In genomic region chr1:192587386-192588276, GRCh38 we compare ENCODE assay signal across 17 cellular contexts. TPM values are rescaled to one million over a fixed set of nuclear protein-coding genes. Genes with fewer than 3 reads are reported as not detected.
DNase-seq lines count a peak whose midpoint lies in the region; ATAC-seq and TF ChIP-seq lines count a peak whose summit lies in the region.
"Had no signal": no experiment of that assay in that cellular context is flagged by ENCODE, and none has a peak within 500 bp of the region (broad histone marks: within the 10 kb centered on the region; RNA-seq: fewer than 3 reads in every experiment).

No MANE protein-coding gene starts in this region.

- H3K36me3 ChIP-seq in heart right ventricle (no peaks in the 10 kb centered on the region), gastroesophageal sphincter (no peaks in the 10 kb centered on the region)
- H3K36me3 ChIP-seq: BLaER1 treated with 17β-estradiol and CSF1 and Interleukin-3, amounts not matched to agents 10 nM and 100 nM had no signal

- H3K27ac Mint-ChIP-seq in stimulated activated naive CD8-positive, alpha-beta T cell treated with anti-CD3 and anti-CD28 coated beads, Interleukin-15, amount 100 ng/mL, for 72 hours, result no peak overlapping the region
- H3K27ac Mint-ChIP-seq in stimulated activated effector memory CD8-positive, alpha-beta T cell treated with anti-CD3 and anti-CD28 coated beads, Interleukin-12 subunit alpha, Interleukin-12 subunit beta, amount 100 ng/mL, for 72 hours, result no peak overlapping the region
- H3K27ac Mint-ChIP-seq: CD4-positive, CD25-positive, alpha-beta regulatory T cell; H9 had no signal

- H3K27me3 ChIP-seq in heart right ventricle, result no peaks in the 10 kb centered on the region
- no peaks in the 10 kb centered on the region for H3K27me3 ChIP-seq in gastroesophageal sphincter
- H3K27me3 ChIP-seq: BLaER1 treated with 17β-estradiol and CSF1 and Interleukin-3, amounts not matched to agents 10 nM and 100 nM had no signal

- peak; percentile 49 for ATAC-seq in stimulated activated naive CD8-positive, alpha-beta T cell treated with anti-CD3 and anti-CD28 coated beads, Interleukin-15, Interleukin-2, amounts not matched to agents 100 U/mL and 50 U/mL, for 24 hours
- ATAC-seq in stimulated activated naive CD8-positive, alpha-beta T cell treated with anti-CD3 and anti-CD28 coated beads, Interleukin-15, amount 100 ng/mL, for 72 hours, result no peak
- peak; percentile 83 for ATAC-seq in left colon
- peak; percentile 44 for ATAC-seq in stimulated activated effector memory CD8-positive, alpha-beta T cell treated with anti-CD3 and anti-CD28 coated beads, Interleukin-12 subunit alpha, Interleukin-12 subunit beta, amount 100 ng/mL, for 72 hours
- ATAC-seq in HG02970 (IDR thresholded peaks at IDR 0.05; ENCODE audit: low FRiP score, unreplicated experiment), result no peak
- no peak for ATAC-seq in heart right ventricle
- ATAC-seq in gastroesophageal sphincter, result no peak

- no peaks in the 10 kb centered on the region for H3K4me1 Mint-ChIP-seq in stimulated activated naive CD8-positive, alpha-beta T cell treated with anti-CD3 and anti-CD28 coated beads, Interleukin-15, amount 100 ng/mL, for 72 hours
- H3K4me1 Mint-ChIP-seq in stimulated activated effector memory CD8-positive, alpha-beta T cell treated with anti-CD3 and anti-CD28 coated beads, Interleukin-12 subunit alpha, Interleukin-12 subunit beta, amount 100 ng/mL, for 72 hours, result peaks cover 6% of the 10 kb centered on the region
- H3K4me1 Mint-ChIP-seq: CD4-positive, CD25-positive, alpha-beta regulatory T cell; H9 had no signal

- no peak for TF ChIP-seq EP300 in gastroesophageal sphincter (IDR thresholded peaks at IDR 0.05)

- H3K27me3 Mint-ChIP-seq in stimulated activated naive CD8-positive, alpha-beta T cell treated with anti-CD3 and anti-CD28 coated beads, Interleukin-15, amount 100 ng/mL, for 72 hours, result peaks cover 10% of the 10 kb centered on the region
- H3K27me3 Mint-ChIP-seq: CD4-positive, CD25-positive, alpha-beta regulatory T cell had no signal

- H3K4me3 ChIP-seq in epithelial cell of esophagus (ENCODE audit: low read length), result no peak overlapping the region
- no peak overlapping the region for H3K4me3 ChIP-seq in heart right ventricle
- no peak overlapping the region for H3K4me3 ChIP-seq in gastroesophageal sphincter
- H3K4me3 ChIP-seq: BLaER1 treated with 17β-estradiol and CSF1 and Interleukin-3, amounts not matched to agents 10 nM and 100 nM; GM23248 had no signal

- no peak for DNase-seq in stimulated activated naive CD8-positive, alpha-beta T cell treated with anti-CD3 and anti-CD28 coated beads, Interleukin-15, Interleukin-2, amounts not matched to agents 100 U/mL and 50 U/mL, for 24 hours
- DNase-seq in stimulated activated naive CD8-positive, alpha-beta T cell treated with anti-CD3 and anti-CD28 coated beads, Interleukin-15, amount 100 ng/mL, for 72 hours, result no peak
- peak; percentile 11 for DNase-seq in epithelial cell of esophagus (ENCODE audit: low read depth)
- no peak for DNase-seq in left colon
- DNase-seq in stimulated activated effector memory CD8-positive, alpha-beta T cell treated with anti-CD3 and anti-CD28 coated beads, Interleukin-12 subunit alpha, Interleukin-12 subunit beta, amount 100 ng/mL, for 72 hours (ENCODE audit: low spot score in 2 of 2), result no peak
- DNase-seq in heart right ventricle, result no peak
- DNase-seq: ACHN; CD4-positive, CD25-positive, alpha-beta regulatory T cell; DMS53; GF-D8; H9 had no signal

- intact Hi-C loops in left colon (cut with DNase I, micrococcal nuclease) (no loop called here), heart right ventricle (cut with DNase I) (loop anchor here in 1 of 10 donors (5.0 kb wide), 1 partner anchor 95 kb away; no protein-coding TSS in a partner anchor)

- TF ChIP-seq CTCF in epithelial cell of esophagus (IDR thresholded peaks at IDR 0.05; ENCODE audit: insufficient read depth, low read depth, low read length, missing control alignments) (no peak), heart right ventricle (IDR thresholded peaks at IDR 0.05) (no peak), gastroesophageal sphincter (IDR thresholded peaks at IDR 0.05) (no peak)

- H3K4me1 ChIP-seq in heart right ventricle (no peaks in the 10 kb centered on the region), gastroesophageal sphincter (peaks cover 0 to 22% (median 0%) of the 10 kb centered on the region in 3 donors)

- H3K27ac ChIP-seq in heart right ventricle (no peak overlapping the region), gastroesophageal sphincter (peak overlapping the region in 1 of 4 donors; percentile 83)
- H3K27ac ChIP-seq: BLaER1 treated with 17β-estradiol and CSF1 and Interleukin-3, amounts not matched to agents 10 nM and 100 nM; GM23248 had no signal

- no peaks in the 10 kb centered on the region for H3K9me3 Mint-ChIP-seq in stimulated activated naive CD8-positive, alpha-beta T cell treated with anti-CD3 and anti-CD28 coated beads, Interleukin-15, amount 100 ng/mL, for 72 hours
- H3K9me3 Mint-ChIP-seq in stimulated activated effector memory CD8-positive, alpha-beta T cell treated with anti-CD3 and anti-CD28 coated beads, Interleukin-12 subunit alpha, Interleukin-12 subunit beta, amount 100 ng/mL, for 72 hours, result no peaks in the 10 kb centered on the region
- H3K9me3 Mint-ChIP-seq: CD4-positive, CD25-positive, alpha-beta regulatory T cell; H9 had no signal

- 75 to 80% methylated on average over 5 of the region's 5 CpGs for WGBS in heart right ventricle, 2 donors
- WGBS in gastroesophageal sphincter (ENCODE audit: low coverage in 1 of 2), 2 donors, result 67 to 79% methylated on average over 4 to 5 of the region's 5 CpGs

- no peaks in the 10 kb centered on the region for H3K36me3 Mint-ChIP-seq in stimulated activated effector memory CD8-positive, alpha-beta T cell treated with anti-CD3 and anti-CD28 coated beads, Interleukin-12 subunit alpha, Interleukin-12 subunit beta, amount 100 ng/mL, for 72 hours
- H3K36me3 Mint-ChIP-seq: CD4-positive, CD25-positive, alpha-beta regulatory T cell had no signal

- TF ChIP-seq POLR2A in gastroesophageal sphincter (IDR thresholded peaks at IDR 0.05), result no peak

- no peak overlapping the region for H3K4me3 Mint-ChIP-seq in stimulated activated naive CD8-positive, alpha-beta T cell treated with anti-CD3 and anti-CD28 coated beads, Interleukin-15, amount 100 ng/mL, for 72 hours
- no peak overlapping the region for H3K4me3 Mint-ChIP-seq in stimulated activated effector memory CD8-positive, alpha-beta T cell treated with anti-CD3 and anti-CD28 coated beads, Interleukin-12 subunit alpha, Interleukin-12 subunit beta, amount 100 ng/mL, for 72 hours
- H3K4me3 Mint-ChIP-seq: CD4-positive, CD25-positive, alpha-beta regulatory T cell; H9 had no signal

- H3K9me3 ChIP-seq in heart right ventricle (no peaks in the 10 kb centered on the region), gastroesophageal sphincter (no peaks in the 10 kb centered on the region)
- H3K9me3 ChIP-seq: BLaER1 treated with 17β-estradiol and CSF1 and Interleukin-3, amounts not matched to agents 10 nM and 100 nM had no signal

RNA-seq across cellular contexts. Expression of gene RGS1, which starts 12.1 kb away (rescaled TPM):
- 10 to 100 TPM; 11.0 to 27.1 TPM for total RNA-seq in left colon
- total RNA-seq in heart right ventricle, result 1 to 10 TPM in 4 of 10 donors, under 1 TPM in 6; 0.30 to 7.2 (median 0.84) TPM
- polyA plus RNA-seq in heart right ventricle, result 1 to 10 TPM in 1 of 2 donors, under 1 TPM in 1; 0.95 to 5.8 TPM
- total RNA-seq in gastroesophageal sphincter, result 10 to 100 TPM in 2 of 4 donors, 1 to 10 TPM in 2; 5.6 to 18.0 (median 12.8) TPM
- total RNA-seq: A172, GM23248, H9, HT1080 had no signal
- polyA plus RNA-seq: GM23248 had no signal

RNA-seq across cellular contexts. Expression of gene RGS13, which starts 48.3 kb away (rescaled TPM):
- 1 to 10 TPM in 1 of 2 donors, under 1 TPM in 1; 0.31 to 1.2 TPM for total RNA-seq in left colon
- under 1 TPM in 2 of 10 donors, not detected in 8; 0.12 to 0.13 TPM for total RNA-seq in heart right ventricle
- polyA plus RNA-seq in heart right ventricle, result under 1 TPM in 1 of 2 donors, not detected in 1; 0.15 TPM
- 1 to 10 TPM in 2 of 4 donors, under 1 TPM in 1, not detected in 1; 0.77 to 1.9 (median 1.1) TPM for total RNA-seq in gastroesophageal sphincter
- total RNA-seq: A172, GM23248, H9, HT1080 had no signal
- polyA plus RNA-seq: CD4-positive, CD25-positive, alpha-beta regulatory T cell; GM23248 had no signal

Comparison
In these comparisons a context has a peak if more than half of its experiments do, and no peak if none do; other contexts are left out.
1. ATAC-seq: peak in stimulated activated naive CD8-positive, alpha-beta T cell treated with anti-CD3 and anti-CD28 coated beads, Interleukin-15, Interleukin-2, amounts not matched to agents 100 U/mL and 50 U/mL, for 24 hours (single experiment), left colon (single experiment) and stimulated activated effector memory CD8-positive, alpha-beta T cell treated with anti-CD3 and anti-CD28 coated beads, Interleukin-12 subunit alpha, Interleukin-12 subunit beta, amount 100 ng/mL, for 72 hours (single experiment); none in stimulated activated naive CD8-positive, alpha-beta T cell treated with anti-CD3 and anti-CD28 coated beads, Interleukin-15, amount 100 ng/mL, for 72 hours (single experiment), HG02970 (single experiment), heart right ventricle (0 of 8) and gastroesophageal sphincter (single experiment).